Comparison of ENCODE assay signal across 1 cellular context in genomic region chr17:3702035-3702539, GRCh38. TPM values are rescaled to one million over a fixed set of nuclear protein-coding genes. Genes with fewer than 3 reads are reported as not detected.
"Had no signal": no experiment of that assay in that cellular context is flagged by ENCODE, and none has a peak within 500 bp of the region (broad histone marks: within the 10 kb centered on the region; RNA-seq: fewer than 3 reads in every experiment).

No MANE protein-coding gene starts in this region.

RNA-seq across cellular contexts. Expression of gene P2RX5, which starts 6.1 kb away (rescaled TPM):
- total RNA-seq: ascending aorta had no signal
